In the genomic region with DNA sequence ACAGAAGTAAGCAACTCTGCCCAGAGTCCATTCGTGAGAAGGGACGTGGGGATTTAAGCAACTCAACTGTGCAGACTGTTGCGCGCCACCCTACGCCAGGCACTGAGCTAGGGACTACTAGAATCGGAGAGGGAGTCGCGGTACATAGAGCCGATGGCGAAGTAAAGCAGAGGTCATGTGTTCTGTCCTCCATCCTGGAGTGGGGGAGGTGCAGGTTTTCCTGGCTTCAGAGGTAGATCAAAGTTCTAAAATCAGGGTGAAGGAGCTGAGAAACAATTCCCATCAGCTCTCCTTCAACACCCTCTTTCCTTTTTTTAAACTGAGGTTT, we compare ENCODE assay signal across 12 cellular contexts. TPM values are rescaled to one million over a fixed set of nuclear protein-coding genes. Genes with fewer than 3 reads are reported as not detected.
DNase-seq lines count a peak whose midpoint lies in the region; ATAC-seq and TF ChIP-seq lines count a peak whose summit lies in the region.
"Had no signal": no experiment of that assay in that cellular context is flagged by ENCODE, and none has a peak within 500 bp of the region (broad histone marks: within the 10 kb centered on the region; RNA-seq: fewer than 3 reads in every experiment).

No MANE protein-coding gene starts in this region.

- H3K4me3 ChIP-seq in thoracic aorta: peak overlapping the region; percentile 19
- H3K4me3 ChIP-seq: BLaER1, SJCRH30 had no signal

- TF ChIP-seq CTCF in WTC11 (IDR thresholded peaks at IDR 0.05) (no peak), foreskin keratinocyte (conservative IDR thresholded peaks at IDR 0.05) (no peak), mesothelial cell of epicardium (IDR thresholded peaks at IDR 0.05; ENCODE audit: unreplicated experiment) (no peak), thoracic aorta (IDR thresholded peaks at IDR 0.05) (no peak)

- ATAC-seq in WTC11 (peak; percentile 65), foreskin keratinocyte (peak; percentile 9), thoracic aorta (ENCODE audit: insufficient number of reproducible peaks, low FRiP score, low read depth) (no peak)
- no peak for ATAC-seq in activated CD8-positive, alpha-beta memory T cell treated with anti-CD3 and anti-CD28 coated beads, Interleukin-2, amount 10 ng/mL, durations not matched to agents 7 days and 5 days

- H3K4me1 ChIP-seq in foreskin keratinocyte (no peaks in the 10 kb centered on the region), thoracic aorta (ENCODE audit: control insufficient read depth in 1 of 2, low read depth in 2 of 2) (no peaks in the 10 kb centered on the region)
- H3K4me1 ChIP-seq: BLaER1 had no signal

- no peaks in the 10 kb centered on the region for H3K27me3 ChIP-seq in foreskin keratinocyte
- no peaks in the 10 kb centered on the region for H3K27me3 ChIP-seq in thoracic aorta (replicated peaks; ENCODE audit: insufficient read depth)
- H3K27me3 ChIP-seq: BLaER1, SJCRH30 had no signal

- POLR2A ChIA-PET in WTC11 (lab: Charles Lee): no interaction called here

- DNase-seq in WTC11 (ENCODE audit: low spot score) (peak; percentile 19), foreskin keratinocyte (no peak), mesothelial cell of epicardium (ENCODE audit: low spot score in 2 of 2, unreplicated experiment in 2 of 2) (no peak), thoracic aorta (ENCODE audit: low spot score) (no peak), A172 (ENCODE audit: low spot score) (no peak), NCI-H1930 (lab: John Stamatoyannopoulos, UW) (no peak)
- no peak for DNase-seq in activated CD8-positive, alpha-beta memory T cell treated with anti-CD3 and anti-CD28 coated beads, Interleukin-2, amount 10 ng/mL, durations not matched to agents 7 days and 5 days
- DNase-seq: activated CD4-positive, alpha-beta T cell treated with anti-CD3 and anti-CD28 coated beads for 4 hours; activated CD8-positive, alpha-beta memory T cell treated with anti-CD3 and anti-CD28 coated beads, Interleukin-2, amount 50 U/mL, for 48 hours; activated naive CD4-positive, alpha-beta T cell treated with anti-CD3 and anti-CD28 coated beads for 36 hours had no signal

- H3K9me3 Mint-ChIP-seq in WTC11 (no peaks in the 10 kb centered on the region), mesothelial cell of epicardium (no peaks in the 10 kb centered on the region)
- no peaks in the 10 kb centered on the region for H3K9me3 Mint-ChIP-seq in activated CD8-positive, alpha-beta memory T cell treated with anti-CD3 and anti-CD28 coated beads, Interleukin-2, amount 10 ng/mL, durations not matched to agents 7 days and 5 days (ENCODE audit: low read depth)
- H3K9me3 Mint-ChIP-seq: activated naive CD4-positive, alpha-beta T cell treated with anti-CD3 and anti-CD28 coated beads for 36 hours had no signal

- H3K36me3 ChIP-seq in thoracic aorta: no peaks in the 10 kb centered on the region
- H3K36me3 ChIP-seq: BLaER1, SJCRH30 had no signal

- CTCF ChIA-PET in WTC11 (lab: Charles Lee): interaction anchor here (0.8 to 3.1 kb wide), 45 partner anchors 8 to 527 kb away, joined by 3 to 39 read pairs (median 4); a partner anchor contains a TSS
- CTCF ChIA-PET in activated CD8-positive, alpha-beta memory T cell treated with anti-CD3 and anti-CD28 coated beads, Interleukin-2, amount 10 ng/mL, durations not matched to agents 7 days and 5 days (lab: Charles Lee): interaction anchor here (0.8 to 2.2 kb wide), 8 partner anchors 9 to 525 kb away, joined by 3 to 18 read pairs (median 4); no protein-coding TSS in a partner anchor

- H3K9me3 ChIP-seq in thoracic aorta: no peaks in the 10 kb centered on the region
- H3K9me3 ChIP-seq: BLaER1, SJCRH30 had no signal

- H3K4me1 Mint-ChIP-seq in WTC11 (peaks cover 11% of the 10 kb centered on the region), mesothelial cell of epicardium (peaks cover 20% of the 10 kb centered on the region)
- no peaks in the 10 kb centered on the region for H3K4me1 Mint-ChIP-seq in activated CD8-positive, alpha-beta memory T cell treated with anti-CD3 and anti-CD28 coated beads, Interleukin-2, amount 10 ng/mL, durations not matched to agents 7 days and 5 days

- H3K27me3 Mint-ChIP-seq in WTC11 (ENCODE audit: low read depth) (no peaks in the 10 kb centered on the region), mesothelial cell of epicardium (ENCODE audit: low read depth) (no peaks in the 10 kb centered on the region)
- no peaks in the 10 kb centered on the region for H3K27me3 Mint-ChIP-seq in activated CD8-positive, alpha-beta memory T cell treated with anti-CD3 and anti-CD28 coated beads, Interleukin-2, amount 10 ng/mL, durations not matched to agents 7 days and 5 days

- H3K4me3 Mint-ChIP-seq in WTC11 (peak overlapping the region; percentile 41), mesothelial cell of epicardium (peak overlapping the region; percentile 39)
- H3K4me3 Mint-ChIP-seq in activated CD8-positive, alpha-beta memory T cell treated with anti-CD3 and anti-CD28 coated beads, Interleukin-2, amount 10 ng/mL, durations not matched to agents 7 days and 5 days: no peak overlapping the region
- H3K4me3 Mint-ChIP-seq: activated naive CD4-positive, alpha-beta T cell treated with anti-CD3 and anti-CD28 coated beads for 36 hours had no signal

- H3K36me3 Mint-ChIP-seq in WTC11 (peaks cover 4% of the 10 kb centered on the region; the same call in 1 of the 2 replicates), mesothelial cell of epicardium (no peaks in the 10 kb centered on the region)
- H3K36me3 Mint-ChIP-seq in activated CD8-positive, alpha-beta memory T cell treated with anti-CD3 and anti-CD28 coated beads, Interleukin-2, amount 10 ng/mL, durations not matched to agents 7 days and 5 days: no peaks in the 10 kb centered on the region

- H3K27ac Mint-ChIP-seq in WTC11 (no peak overlapping the region), mesothelial cell of epicardium (peak overlapping the region; percentile 79)
- H3K27ac Mint-ChIP-seq in activated CD8-positive, alpha-beta memory T cell treated with anti-CD3 and anti-CD28 coated beads, Interleukin-2, amount 10 ng/mL, durations not matched to agents 7 days and 5 days: no peak overlapping the region
- H3K27ac Mint-ChIP-seq: activated naive CD4-positive, alpha-beta T cell treated with anti-CD3 and anti-CD28 coated beads for 36 hours had no signal

- H3K27ac ChIP-seq in foreskin keratinocyte: no peak overlapping the region
- no peak overlapping the region for H3K27ac ChIP-seq in thoracic aorta
- H3K27ac ChIP-seq: BLaER1 had no signal

TF ChIP-seq in WTC11, 78 proteins besides CTCF, POLR2A, EP300 and RAD21 (continues in another document):
- TF ChIP-seq CREM (CRISPR knock-in tag; IDR thresholded peaks at IDR 0.05): no peak
- no peak for TF ChIP-seq GABPB1 (CRISPR knock-in tag; IDR thresholded peaks at IDR 0.05)
- no peak for TF ChIP-seq OVOL2 (CRISPR knock-in tag; IDR thresholded peaks at IDR 0.05; ENCODE audit: borderline replicate concordance)
- no peak for TF ChIP-seq ZNF121 (CRISPR knock-in tag; IDR thresholded peaks at IDR 0.05)
- no peak for TF ChIP-seq TP53 (CRISPR knock-in tag; IDR thresholded peaks at IDR 0.05)
- TF ChIP-seq HMGA2 (CRISPR knock-in tag; IDR thresholded peaks at IDR 0.05): no peak
- TF ChIP-seq ZNF396 (CRISPR knock-in tag; IDR thresholded peaks at IDR 0.05; ENCODE audit: borderline replicate concordance): no peak
- no peak for TF ChIP-seq RORB (CRISPR knock-in tag; IDR thresholded peaks at IDR 0.05)
- TF ChIP-seq, protein P1, sequence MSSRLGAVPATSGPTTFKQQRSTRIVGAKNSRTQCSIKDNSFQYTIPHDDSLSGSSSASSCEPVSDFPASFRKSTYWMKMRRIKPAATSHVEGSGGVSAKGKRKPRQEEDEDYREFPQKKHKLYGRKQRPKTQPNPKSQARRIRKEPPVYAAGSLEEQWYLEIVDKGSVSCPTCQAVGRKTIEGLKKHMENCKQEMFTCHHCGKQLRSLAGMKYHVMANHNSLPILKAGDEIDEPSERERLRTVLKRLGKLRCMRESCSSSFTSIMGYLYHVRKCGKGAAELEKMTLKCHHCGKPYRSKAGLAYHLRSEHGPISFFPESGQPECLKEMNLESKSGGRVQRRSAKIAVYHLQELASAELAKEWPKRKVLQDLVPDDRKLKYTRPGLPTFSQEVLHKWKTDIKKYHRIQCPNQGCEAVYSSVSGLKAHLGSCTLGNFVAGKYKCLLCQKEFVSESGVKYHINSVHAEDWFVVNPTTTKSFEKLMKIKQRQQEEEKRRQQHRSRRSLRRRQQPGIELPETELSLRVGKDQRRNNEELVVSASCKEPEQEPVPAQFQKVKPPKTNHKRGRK (CRISPR knock-in tag; IDR thresholded peaks at IDR 0.05; ENCODE audit: borderline replicate concordance): no peak
- TF ChIP-seq, protein P2, sequence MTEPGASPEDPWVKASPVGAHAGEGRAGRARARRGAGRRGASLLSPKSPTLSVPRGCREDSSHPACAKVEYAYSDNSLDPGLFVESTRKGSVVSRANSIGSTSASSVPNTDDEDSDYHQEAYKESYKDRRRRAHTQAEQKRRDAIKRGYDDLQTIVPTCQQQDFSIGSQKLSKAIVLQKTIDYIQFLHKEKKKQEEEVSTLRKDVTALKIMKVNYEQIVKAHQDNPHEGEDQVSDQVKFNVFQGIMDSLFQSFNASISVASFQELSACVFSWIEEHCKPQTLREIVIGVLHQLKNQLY (CRISPR knock-in tag; IDR thresholded peaks at IDR 0.05): no peak
- TF ChIP-seq, protein P3, sequence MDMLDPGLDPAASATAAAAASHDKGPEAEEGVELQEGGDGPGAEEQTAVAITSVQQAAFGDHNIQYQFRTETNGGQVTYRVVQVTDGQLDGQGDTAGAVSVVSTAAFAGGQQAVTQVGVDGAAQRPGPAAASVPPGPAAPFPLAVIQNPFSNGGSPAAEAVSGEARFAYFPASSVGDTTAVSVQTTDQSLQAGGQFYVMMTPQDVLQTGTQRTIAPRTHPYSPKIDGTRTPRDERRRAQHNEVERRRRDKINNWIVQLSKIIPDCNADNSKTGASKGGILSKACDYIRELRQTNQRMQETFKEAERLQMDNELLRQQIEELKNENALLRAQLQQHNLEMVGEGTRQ (CRISPR knock-in tag; IDR thresholded peaks at IDR 0.05): no peak

RNA-seq across cellular contexts. Expression of a gene that starts 23.2 kb away (rescaled TPM):
- total RNA-seq in WTC11 (2021): 5.1 to 6.6 TPM (median 5.3 TPM) in 3 replicates
- 5.2 and 6.4 TPM in 2 replicates for total RNA-seq in foreskin keratinocyte
- 2.8 and 3.5 TPM in 2 replicates for polyA plus RNA-seq in foreskin keratinocyte
- 7.3 to 7.5 TPM (median 7.3 TPM) in 3 replicates for total RNA-seq in mesothelial cell of epicardium
- 10 to 100 TPM in 1 of 2 donors, under 1 TPM in 1; 0.68 to 10.0 TPM for total RNA-seq in thoracic aorta
- total RNA-seq in A172 (2014; rRNA removed; shearing (Covaris generic)): 5.3 and 6.0 TPM in 2 replicates
- total RNA-seq in activated CD8-positive, alpha-beta memory T cell treated with anti-CD3 and anti-CD28 coated beads, Interleukin-2, amount 10 ng/mL, durations not matched to agents 7 days and 5 days: 1 to 10 TPM; 4.1 to 6.1 TPM

Comparison
In these comparisons a context has a peak if more than half of its experiments do, and no peak if none do; other contexts are left out.
1. ATAC-seq: peak in WTC11 (single experiment) and foreskin keratinocyte (single experiment); none in thoracic aorta (single experiment) and activated CD8-positive, alpha-beta memory T cell treated with anti-CD3 and anti-CD28 coated beads, Interleukin-2, amount 10 ng/mL, durations not matched to agents 7 days and 5 days (single experiment).